ENCODE assay signal across 1 cellular context in the genomic region with DNA sequence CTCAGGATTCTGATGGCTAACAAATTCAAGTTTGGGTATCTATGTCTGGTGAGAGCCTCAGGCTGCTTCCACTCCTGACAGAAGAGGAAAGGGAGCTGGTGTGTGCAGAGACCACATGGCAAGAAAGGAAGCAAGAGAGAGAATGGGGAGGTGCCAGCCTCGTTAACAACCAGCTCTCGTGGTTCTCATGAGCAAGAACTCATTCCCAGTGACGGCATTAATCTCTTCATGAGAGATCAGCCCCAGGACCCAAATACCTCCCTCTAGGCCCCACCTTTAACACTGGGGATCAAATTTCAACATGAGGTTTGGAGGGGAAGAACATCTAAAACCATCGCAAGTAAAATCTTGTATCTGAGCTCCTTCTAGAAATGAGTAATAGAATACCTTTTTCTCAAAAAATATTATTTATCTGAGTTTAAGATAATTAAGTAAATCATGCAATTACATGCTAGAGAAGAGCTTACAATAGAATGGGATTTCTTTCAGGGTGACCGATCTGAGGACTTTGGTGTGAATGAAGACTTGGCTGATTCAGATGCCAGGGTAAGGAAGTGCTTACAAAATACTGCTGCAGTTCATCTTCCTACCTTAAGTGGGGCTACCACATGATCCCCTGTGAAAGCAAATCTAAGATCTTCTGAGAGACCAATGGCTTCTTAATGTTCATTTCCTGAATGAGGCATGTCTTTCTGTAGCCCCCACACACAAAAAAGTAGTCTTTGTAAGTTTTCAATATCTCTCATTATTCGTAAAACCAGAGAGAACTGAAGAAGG.
TF ChIP-seq lines count a peak whose summit lies in the region.

No MANE protein-coding gene starts in this region.

TF ChIP-seq in H1, 55 proteins besides CTCF, POLR2A, EP300 and RAD21:
- TF ChIP-seq, protein P1, sequence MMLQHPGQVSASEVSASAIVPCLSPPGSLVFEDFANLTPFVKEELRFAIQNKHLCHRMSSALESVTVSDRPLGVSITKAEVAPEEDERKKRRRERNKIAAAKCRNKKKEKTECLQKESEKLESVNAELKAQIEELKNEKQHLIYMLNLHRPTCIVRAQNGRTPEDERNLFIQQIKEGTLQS (IDR thresholded peaks at IDR 0.05; ENCODE audit: insufficient read depth, low read depth, low read length): no peak
- TF ChIP-seq NANOG (IDR thresholded peaks at IDR 0.05; ENCODE audit: insufficient read depth, low read depth, low read length, poor library complexity, severe bottlenecking): no peak
- no peak for TF ChIP-seq SIX5 (IDR thresholded peaks at IDR 0.05; ENCODE audit: low read depth, low read length)
- no peak for TF ChIP-seq SUZ12 (IDR thresholded peaks at IDR 0.05; ENCODE audit: low read length)
- TF ChIP-seq CBX5 (IDR thresholded peaks at IDR 0.05; ENCODE audit: low read depth, low read length): no peak
- TF ChIP-seq CREB1 (IDR thresholded peaks at IDR 0.05): no peak
- TF ChIP-seq GTF2F1 (IDR thresholded peaks at IDR 0.05; ENCODE audit: borderline replicate concordance, low read depth, low read length): no peak
- TF ChIP-seq CHD2 (IDR thresholded peaks at IDR 0.05; ENCODE audit: low read length): no peak
- TF ChIP-seq KDM5A (IDR thresholded peaks at IDR 0.05; ENCODE audit: low read length): no peak
- no peak for TF ChIP-seq HDAC2 (IDR thresholded peaks at IDR 0.05; ENCODE audit: borderline replicate concordance in 1 of 2, low read depth in 2 of 2, low read length in 2 of 2)
- no peak for TF ChIP-seq RBBP5 (IDR thresholded peaks at IDR 0.05; ENCODE audit: borderline replicate concordance, low read depth, low read length)
- TF ChIP-seq EZH2 (IDR thresholded peaks at IDR 0.05; ENCODE audit: low read depth, low read length, severe bottlenecking): no peak
